ENCODE assay signal across 13 cellular contexts in genomic region chr15:64865126-64865997, GRCh38. TPM values are rescaled to one million over a fixed set of nuclear protein-coding genes. Genes with fewer than 3 reads are reported as not detected.
DNase-seq lines count a peak whose midpoint lies in the region; ATAC-seq and TF ChIP-seq lines count a peak whose summit lies in the region.
"Had no signal": no experiment of that assay in that cellular context is flagged by ENCODE, and none has a peak within 500 bp of the region (broad histone marks: within the 10 kb centered on the region; RNA-seq: fewer than 3 reads in every experiment).

No MANE protein-coding gene starts in this region.

- TF ChIP-seq CTCF in smooth muscle cell (IDR thresholded peaks at IDR 0.05; ENCODE audit: borderline replicate concordance, insufficient read depth, poor library complexity, severe bottlenecking): no peak

- H3K27ac Mint-ChIP-seq in effector memory CD8-positive, alpha-beta T cell: peak overlapping the region; percentile 46 to 75
- H3K27ac Mint-ChIP-seq: activated naive CD4-positive, alpha-beta T cell treated with anti-CD3 and anti-CD28 coated beads, Interleukin-2, amount 50 U/mL, for 24 hours had no signal

- H4K20me1 ChIP-seq in smooth muscle cell (ENCODE audit: low read depth): no peaks in the 10 kb centered on the region

- H3K4me1 ChIP-seq in smooth muscle cell (ENCODE audit: low read depth): peaks cover 7% of the 10 kb centered on the region

- H3K36me3 Mint-ChIP-seq in effector memory CD8-positive, alpha-beta T cell (ENCODE audit: insufficient read depth): peaks cover 46% of the 10 kb centered on the region

- no peaks in the 10 kb centered on the region for H3K36me3 ChIP-seq in smooth muscle cell (ENCODE audit: low read depth)

- no peaks in the 10 kb centered on the region for H3F3A ChIP-seq in smooth muscle cell (ENCODE audit: low read depth)

- H3K79me2 ChIP-seq in smooth muscle cell (ENCODE audit: low read depth): peaks cover 8% of the 10 kb centered on the region

- TF ChIP-seq POLR2A in GM18505 (IDR thresholded peaks at IDR 0.05; ENCODE audit: borderline replicate concordance, extremely low read depth, insufficient read depth, insufficient read length): peak; percentile 33

- no peak for DNase-seq in effector memory CD8-positive, alpha-beta T cell
- no peak for DNase-seq in smooth muscle cell (lab: John Stamatoyannopoulos, UW; ENCODE audit: unreplicated experiment)
- no peak for DNase-seq in stimulated activated CD8-positive, alpha-beta memory T cell treated with anti-CD3 and anti-CD28 coated beads, Interleukin-4, amount 100 ng/mL, for 48 hours
- DNase-seq in HUDEP-2 (lab: John Stamatoyannopoulos, UW; ENCODE audit: unreplicated experiment in 76 of 76): no peak
- DNase-seq: CD8-positive, alpha-beta memory T cell; Kasumi-1; SK-N-SH; stimulated activated CD4-positive, alpha-beta T cell treated with anti-CD3 and anti-CD28 coated beads, Interleukin-12 subunit alpha, Interleukin-12 subunit beta, amount 100 ng/mL, for 4 hours had no signal

- H3K9me3 ChIP-seq in smooth muscle cell (replicated peaks; ENCODE audit: low read depth): no peaks in the 10 kb centered on the region
- H3K9me3 ChIP-seq: SK-N-SH had no signal

- H3K9me3 Mint-ChIP-seq in effector memory CD8-positive, alpha-beta T cell: no peaks in the 10 kb centered on the region
- H3K9me3 Mint-ChIP-seq: activated naive CD4-positive, alpha-beta T cell treated with anti-CD3 and anti-CD28 coated beads, Interleukin-2, amount 50 U/mL, for 24 hours; CD8-positive, alpha-beta memory T cell had no signal

- peaks cover 25 to 34% of the 10 kb centered on the region in 2 donors for H3K4me1 Mint-ChIP-seq in effector memory CD8-positive, alpha-beta T cell (ENCODE audit: low read depth in 2 of 2)

- H3K4me3 ChIP-seq in smooth muscle cell: no peak overlapping the region

- no peak overlapping the region for H2AFZ ChIP-seq in smooth muscle cell (ENCODE audit: low read depth)

- 97% methylated on average over 12 of the region's 12 CpGs for WGBS in smooth muscle cell (ENCODE audit: low lambda C conversion rate)

- H3K9ac ChIP-seq in smooth muscle cell (ENCODE audit: low read depth): no peak overlapping the region
- H3K9ac ChIP-seq: SK-N-SH had no signal

- no peak overlapping the region for H3K4me3 Mint-ChIP-seq in effector memory CD8-positive, alpha-beta T cell
- H3K4me3 Mint-ChIP-seq: activated naive CD4-positive, alpha-beta T cell treated with anti-CD3 and anti-CD28 coated beads, Interleukin-2, amount 50 U/mL, for 24 hours; CD8-positive, alpha-beta memory T cell had no signal

- H3K27me3 Mint-ChIP-seq in effector memory CD8-positive, alpha-beta T cell: no peaks in the 10 kb centered on the region
- H3K27me3 Mint-ChIP-seq: activated naive CD4-positive, alpha-beta T cell treated with anti-CD3 and anti-CD28 coated beads, Interleukin-2, amount 50 U/mL, for 24 hours; CD8-positive, alpha-beta memory T cell had no signal

- no peak overlapping the region for H3K4me2 ChIP-seq in smooth muscle cell
- H3K4me2 ChIP-seq: SK-N-SH had no signal

- H3K27ac ChIP-seq in smooth muscle cell (ENCODE audit: low read depth): peak overlapping the region; percentile 40

- ATAC-seq in GM18505 (IDR thresholded peaks at IDR 0.05; ENCODE audit: unreplicated experiment) (no peak), HG03108 (IDR thresholded peaks at IDR 0.05; ENCODE audit: unreplicated experiment) (peak; percentile 46), HG03354 (IDR thresholded peaks at IDR 0.05; ENCODE audit: poor library complexity, severe bottlenecking, unreplicated experiment) (no peak), GM18517 (IDR thresholded peaks at IDR 0.05; ENCODE audit: unreplicated experiment) (no peak)
- no peak for ATAC-seq in effector memory CD8-positive, alpha-beta T cell (replicated peaks)

- no peaks in the 10 kb centered on the region for H3K27me3 ChIP-seq in smooth muscle cell (ENCODE audit: low read depth)

RNA-seq across cellular contexts. Expression of gene PLEKHO2, which starts 23.6 kb away (rescaled TPM):
- total RNA-seq in smooth muscle cell: 7.9 and 13.7 TPM in 2 replicates
- 16.3 and 20.0 TPM in 2 replicates for polyA plus RNA-seq in smooth muscle cell

RNA-seq across cellular contexts. Expression of gene PIF1, which starts 39.9 kb away (rescaled TPM):
- 0.40 and 1.6 TPM in 2 replicates for total RNA-seq in smooth muscle cell
- polyA plus RNA-seq in smooth muscle cell: 1.5 TPM in 2 replicates

RNA-seq across cellular contexts. Expression of gene ANKDD1A, which starts 46.3 kb away (rescaled TPM):
- 1.3 and 1.7 TPM in 2 replicates for total RNA-seq in smooth muscle cell
- 2.8 and 5.6 TPM in 2 replicates for polyA plus RNA-seq in smooth muscle cell
